13 cellular contexts compared by ENCODE assay signal in the genomic region with DNA sequence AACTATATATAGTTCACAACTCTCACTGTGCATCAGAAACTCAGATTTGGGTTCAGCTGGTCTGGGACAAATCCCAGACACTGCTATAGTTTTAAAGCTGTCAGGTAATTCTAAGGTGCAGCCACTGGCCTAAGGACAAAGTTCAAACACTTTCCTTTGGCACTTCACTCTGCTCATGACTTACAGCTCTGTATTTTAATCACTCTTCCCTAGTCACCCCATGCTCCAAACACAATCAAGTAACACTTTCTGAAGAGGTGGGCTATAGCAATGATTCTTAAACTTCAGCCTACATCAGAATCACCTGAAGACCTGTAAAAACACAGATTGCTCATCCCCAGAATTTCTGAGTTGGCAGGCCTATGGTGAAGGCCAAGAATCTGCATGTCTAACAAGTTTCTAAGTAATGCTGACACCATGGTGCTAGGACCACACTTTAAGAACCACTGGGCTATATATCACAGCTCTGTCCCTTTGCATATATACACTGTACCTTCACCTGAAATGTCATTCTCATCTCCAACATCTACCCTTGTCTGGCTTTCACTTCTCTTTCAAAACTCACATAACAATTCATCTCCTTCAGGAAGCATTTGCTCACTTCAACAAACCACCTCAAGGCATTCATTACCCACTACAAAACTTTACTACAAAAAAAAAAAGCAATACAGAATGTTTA. TPM values are rescaled to one million over a fixed set of nuclear protein-coding genes. Genes with fewer than 3 reads are reported as not detected.
DNase-seq lines count a peak whose midpoint lies in the region; ATAC-seq, FAIRE-seq and TF ChIP-seq lines count a peak whose summit lies in the region.
"Had no signal": no experiment of that assay in that cellular context is flagged by ENCODE, and none has a peak within 500 bp of the region (broad histone marks: within the 10 kb centered on the region; RNA-seq: fewer than 3 reads in every experiment).

No MANE protein-coding gene starts in this region.

- ATAC-seq in GM19467 (IDR thresholded peaks at IDR 0.05; ENCODE audit: unreplicated experiment) (peak; percentile 44), HG03108 (IDR thresholded peaks at IDR 0.05; ENCODE audit: unreplicated experiment) (peak; percentile 64), left lobe of liver (peak; percentile 91)
- ATAC-seq: PC-3 had no signal

- TF ChIP-seq POLR2A in GM12891 (IDR thresholded peaks at IDR 0.05; ENCODE audit: low read depth, low read length): no peak

- no peak for DNase-seq in GM12891 (ENCODE audit: insufficient read length, low spot score)
- no peak for DNase-seq in left lobe of liver (ENCODE audit: low spot score)
- DNase-seq in T-helper 9 cell: no peak
- DNase-seq in activated CD8-positive, alpha-beta memory T cell treated with anti-CD3 and anti-CD28 coated beads, Interleukin-2, amount 50 U/mL, for 48 hours: no peak
- no peak for DNase-seq in DMS79 (lab: John Stamatoyannopoulos, UW)
- no peak for DNase-seq in NCI-H524 treated with DMSO at 0.1 percent for 48 hours (lab: John Stamatoyannopoulos, UW)
- DNase-seq: amniotic stem cell, erythroblast, NCI-H1105 treated with DMSO at 0.1 percent for 48 hours had no signal

- FAIRE-seq in GM12891 (lab: Jason Lieb, UNC): no peak
- FAIRE-seq: islet of Langerhans had no signal

TF ChIP-seq in GM12891, 5 proteins besides CTCF, POLR2A, EP300 and RAD21:
- TF ChIP-seq PAX5 (IDR thresholded peaks at IDR 0.05; ENCODE audit: insufficient read depth, low read length, severe bottlenecking) (no peak), POU2F2 (IDR thresholded peaks at IDR 0.05; ENCODE audit: low read depth, low read length) (no peak), SPI1 (IDR thresholded peaks at IDR 0.05; ENCODE audit: low read depth, low read length) (peak; percentile 77), POLR2AphosphoS5 (IDR thresholded peaks at IDR 0.05; ENCODE audit: low read depth, low read length) (no peak)

RNA-seq across cellular contexts. Expression of gene STAG1, which starts 21.4 kb away (rescaled TPM):
- polyA plus RNA-seq in GM12891 (2012; ENCODE audit: low read depth, missing spikeins): 6.6 TPM
- total RNA-seq in left lobe of liver: 11.0 TPM
